ENCODE assay signal across 10 cellular contexts in genomic region chr9:17402309-17402708, GRCh38.
A peak's percentile ranks its signal among the peaks of the same experiment; 100 is the strongest.
DNase-seq lines count a peak whose midpoint lies in the region; ATAC-seq and TF ChIP-seq lines count a peak whose summit lies in the region.
"Had no signal": no experiment of that assay in that cellular context is flagged by ENCODE, and none has a peak within 500 bp of the region (broad histone marks: within the 10 kb centered on the region; RNA-seq: fewer than 3 reads in every experiment).

No MANE protein-coding gene starts in this region.

- H3K9me2 ChIP-seq in SK-N-SH = no peaks in the 10 kb centered on the region

- POLR2A ChIA-PET in SK-N-SH (lab: Yijun Ruan, JAX) = no interaction called here

- no peak overlapping the region for H3K4me3 Mint-ChIP-seq in activated naive CD4-positive, alpha-beta T cell treated with anti-CD3 and anti-CD28 coated beads, Interleukin-2, amount 10 ng/mL, durations not matched to agents 7 days and 5 days
- H3K4me3 Mint-ChIP-seq: brain had no signal

- no peak overlapping the region for H3K4me2 ChIP-seq in SK-N-SH

- peak; percentile 12 to 27 for DNase-seq in AML-193 (lab: John Stamatoyannopoulos, UW)
- DNase-seq in HT1080 (ENCODE audit: low read depth) = peak; percentile 3
- DNase-seq in SK-N-SH = no peak
- peak; percentile 9 for DNase-seq in foreskin melanocyte
- no peak for DNase-seq in activated naive CD4-positive, alpha-beta T cell treated with anti-CD3 and anti-CD28 coated beads, Interleukin-2, amount 10 ng/mL, durations not matched to agents 7 days and 5 days
- DNase-seq in central memory CD4-positive, alpha-beta T cell = no peak
- DNase-seq in posterior cingulate gyrus = no peak
- DNase-seq: tibial artery had no signal

- no peaks in the 10 kb centered on the region for H3K36me3 Mint-ChIP-seq in activated naive CD4-positive, alpha-beta T cell treated with anti-CD3 and anti-CD28 coated beads, Interleukin-2, amount 10 ng/mL, durations not matched to agents 7 days and 5 days

- H3K27ac ChIP-seq in SK-N-SH (ENCODE audit: low read depth in 2 of 2, low read length in 1 of 2) = no peak overlapping the region
- H3K27ac ChIP-seq: tibial artery had no signal

- no peak for TF ChIP-seq EP300 in SK-N-SH (IDR thresholded peaks at IDR 0.05; ENCODE audit: borderline replicate concordance in 1 of 2, low read depth in 1 of 2, low read length in 1 of 2)

- CTCF ChIA-PET in SK-N-SH (lab: Yijun Ruan, JAX) = interaction anchor here (1.2 to 1.4 kb wide), 2 partner anchors 69 to 339 kb away, joined by 3 to 4 read pairs; no protein-coding TSS in a partner anchor
- CTCF ChIA-PET in activated naive CD4-positive, alpha-beta T cell treated with anti-CD3 and anti-CD28 coated beads, Interleukin-2, amount 10 ng/mL, durations not matched to agents 7 days and 5 days (lab: Charles Lee) = no interaction called here

- no peaks in the 10 kb centered on the region for H3K27me3 ChIP-seq in SK-N-SH (ENCODE audit: insufficient read depth)
- H3K27me3 ChIP-seq: tibial artery had no signal

- TF ChIP-seq CTCF in SK-N-SH (IDR thresholded peaks at IDR 0.05) = no peak; the same call in 1 of the 2 replicates

- H3K27me3 Mint-ChIP-seq in activated naive CD4-positive, alpha-beta T cell treated with anti-CD3 and anti-CD28 coated beads, Interleukin-2, amount 10 ng/mL, durations not matched to agents 7 days and 5 days = no peaks in the 10 kb centered on the region
- H3K27me3 Mint-ChIP-seq: brain had no signal

- H3K27ac Mint-ChIP-seq in activated naive CD4-positive, alpha-beta T cell treated with anti-CD3 and anti-CD28 coated beads, Interleukin-2, amount 10 ng/mL, durations not matched to agents 7 days and 5 days = no peak overlapping the region
- H3K27ac Mint-ChIP-seq: brain had no signal

- peaks cover 0 to 4% of the 10 kb centered on the region in 2 experiments for H3K36me3 ChIP-seq in SK-N-SH (replicated peaks in 1 of 2; ENCODE audit: control insufficient read depth in 1 of 2, insufficient read depth in 2 of 2, low read length in 1 of 2)

- no peak overlapping the region for H2AFZ ChIP-seq in SK-N-SH (ENCODE audit: low read depth)

- no peak overlapping the region for H3K9ac ChIP-seq in SK-N-SH

- TF ChIP-seq RAD21 in SK-N-SH (IDR thresholded peaks at IDR 0.05; ENCODE audit: low read length) = peak; percentile 47

- intact Hi-C loops in posterior cingulate gyrus (cut with DNase I) = no loop called here

- no peak overlapping the region; a peak in 1 of 4 replicates for H3K4me3 ChIP-seq in SK-N-SH (ENCODE audit: low read depth in 2 of 2, low read length in 1 of 2)
- H3K4me3 ChIP-seq: tibial artery had no signal

- H3F3A ChIP-seq in SK-N-SH (replicated peaks; ENCODE audit: insufficient read depth) = no peaks in the 10 kb centered on the region

- no peaks in the 10 kb centered on the region for H3K4me1 ChIP-seq in SK-N-SH (ENCODE audit: control insufficient read depth in 1 of 2, insufficient read depth in 2 of 2, low read depth in 1 of 2, low read length in 1 of 2)
- H3K4me1 ChIP-seq: tibial artery had no signal

- H4K20me1 ChIP-seq in SK-N-SH (ENCODE audit: insufficient read depth) = no peaks in the 10 kb centered on the region

- H3K4me1 Mint-ChIP-seq in activated naive CD4-positive, alpha-beta T cell treated with anti-CD3 and anti-CD28 coated beads, Interleukin-2, amount 10 ng/mL, durations not matched to agents 7 days and 5 days = no peaks in the 10 kb centered on the region

- H3K9me3 ChIP-seq in SK-N-SH = no peaks in the 10 kb centered on the region
- H3K9me3 ChIP-seq: tibial artery had no signal

- WGBS in SK-N-SH (ENCODE audit: low lambda C conversion rate) = 84% methylated on average over 2 of the region's 2 CpGs

- peaks cover 13% of the 10 kb centered on the region for H3K9me3 Mint-ChIP-seq in activated naive CD4-positive, alpha-beta T cell treated with anti-CD3 and anti-CD28 coated beads, Interleukin-2, amount 10 ng/mL, durations not matched to agents 7 days and 5 days

- ATAC-seq in GM19463 (IDR thresholded peaks at IDR 0.05; ENCODE audit: unreplicated experiment) = no peak

- no peaks in the 10 kb centered on the region for H3K79me2 ChIP-seq in SK-N-SH (ENCODE audit: insufficient read depth)

TF ChIP-seq in SK-N-SH, 30 proteins besides CTCF, POLR2A, EP300 and RAD21:
- no peak for TF ChIP-seq NFIC (IDR thresholded peaks at IDR 0.05; ENCODE audit: borderline replicate concordance)
- no peak for TF ChIP-seq FOXM1 (IDR thresholded peaks at IDR 0.05; ENCODE audit: low read depth)
- TF ChIP-seq FOXJ3 (CRISPR knock-in tag; IDR thresholded peaks at IDR 0.05) = no peak
- TF ChIP-seq PBX3 (IDR thresholded peaks at IDR 0.05) = no peak

Comparison
In these comparisons a context has a peak if more than half of its experiments do, and no peak if none do; other contexts are left out.
1. DNase-seq: peak in AML-193 (2 of 2), HT1080 (single experiment) and foreskin melanocyte (single experiment); none in SK-N-SH (single experiment), activated naive CD4-positive, alpha-beta T cell treated with anti-CD3 and anti-CD28 coated beads, Interleukin-2, amount 10 ng/mL, durations not matched to agents 7 days and 5 days (single experiment), central memory CD4-positive, alpha-beta T cell (single experiment) and posterior cingulate gyrus (0 of 10).